ENCODE assay signal across 1 cellular context in the genomic region with DNA sequence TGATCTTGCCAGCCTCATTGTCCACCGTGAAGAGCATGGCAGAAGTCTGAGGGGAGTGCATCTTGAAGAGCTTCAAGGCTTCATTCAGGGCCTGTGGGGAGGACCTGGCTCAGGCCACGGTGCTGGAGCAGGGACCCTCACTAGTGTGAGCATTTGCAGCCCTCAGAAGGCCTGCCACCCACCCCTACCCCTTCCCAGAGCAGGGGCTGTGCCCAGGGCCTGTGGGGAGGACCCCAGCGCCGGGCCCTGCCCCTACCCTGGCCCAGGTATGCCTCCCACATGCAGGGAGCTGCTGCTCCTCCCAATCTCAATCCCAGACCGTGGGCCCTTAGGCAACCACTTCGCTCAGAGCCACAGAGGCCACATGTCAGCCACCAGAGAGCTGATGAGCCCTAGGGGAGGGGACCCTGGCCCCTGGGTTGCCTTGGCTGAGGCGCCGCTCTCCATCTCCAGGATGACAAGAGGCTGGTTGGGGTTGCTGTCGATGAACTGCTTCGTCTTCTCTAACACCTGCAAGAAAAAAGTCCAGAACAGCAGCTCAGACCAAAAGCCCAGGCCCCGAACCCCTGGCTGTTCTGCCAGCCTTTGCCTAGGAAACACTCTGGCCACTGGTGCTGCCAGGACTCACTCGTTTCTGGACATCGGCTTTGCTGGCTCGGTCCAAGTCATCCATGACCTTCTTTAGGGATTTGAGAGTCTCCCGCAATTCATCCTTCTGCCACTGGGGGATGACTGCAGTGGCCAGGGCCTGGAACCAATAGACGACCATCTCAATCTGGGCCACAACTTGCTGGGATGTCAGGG.
TF ChIP-seq lines count a peak whose summit lies in the region.

No MANE protein-coding gene starts in this region.

TF ChIP-seq in GM23338, 12 proteins besides CTCF, POLR2A, EP300 and RAD21 (continued from another document):
- TF ChIP-seq, protein P1, sequence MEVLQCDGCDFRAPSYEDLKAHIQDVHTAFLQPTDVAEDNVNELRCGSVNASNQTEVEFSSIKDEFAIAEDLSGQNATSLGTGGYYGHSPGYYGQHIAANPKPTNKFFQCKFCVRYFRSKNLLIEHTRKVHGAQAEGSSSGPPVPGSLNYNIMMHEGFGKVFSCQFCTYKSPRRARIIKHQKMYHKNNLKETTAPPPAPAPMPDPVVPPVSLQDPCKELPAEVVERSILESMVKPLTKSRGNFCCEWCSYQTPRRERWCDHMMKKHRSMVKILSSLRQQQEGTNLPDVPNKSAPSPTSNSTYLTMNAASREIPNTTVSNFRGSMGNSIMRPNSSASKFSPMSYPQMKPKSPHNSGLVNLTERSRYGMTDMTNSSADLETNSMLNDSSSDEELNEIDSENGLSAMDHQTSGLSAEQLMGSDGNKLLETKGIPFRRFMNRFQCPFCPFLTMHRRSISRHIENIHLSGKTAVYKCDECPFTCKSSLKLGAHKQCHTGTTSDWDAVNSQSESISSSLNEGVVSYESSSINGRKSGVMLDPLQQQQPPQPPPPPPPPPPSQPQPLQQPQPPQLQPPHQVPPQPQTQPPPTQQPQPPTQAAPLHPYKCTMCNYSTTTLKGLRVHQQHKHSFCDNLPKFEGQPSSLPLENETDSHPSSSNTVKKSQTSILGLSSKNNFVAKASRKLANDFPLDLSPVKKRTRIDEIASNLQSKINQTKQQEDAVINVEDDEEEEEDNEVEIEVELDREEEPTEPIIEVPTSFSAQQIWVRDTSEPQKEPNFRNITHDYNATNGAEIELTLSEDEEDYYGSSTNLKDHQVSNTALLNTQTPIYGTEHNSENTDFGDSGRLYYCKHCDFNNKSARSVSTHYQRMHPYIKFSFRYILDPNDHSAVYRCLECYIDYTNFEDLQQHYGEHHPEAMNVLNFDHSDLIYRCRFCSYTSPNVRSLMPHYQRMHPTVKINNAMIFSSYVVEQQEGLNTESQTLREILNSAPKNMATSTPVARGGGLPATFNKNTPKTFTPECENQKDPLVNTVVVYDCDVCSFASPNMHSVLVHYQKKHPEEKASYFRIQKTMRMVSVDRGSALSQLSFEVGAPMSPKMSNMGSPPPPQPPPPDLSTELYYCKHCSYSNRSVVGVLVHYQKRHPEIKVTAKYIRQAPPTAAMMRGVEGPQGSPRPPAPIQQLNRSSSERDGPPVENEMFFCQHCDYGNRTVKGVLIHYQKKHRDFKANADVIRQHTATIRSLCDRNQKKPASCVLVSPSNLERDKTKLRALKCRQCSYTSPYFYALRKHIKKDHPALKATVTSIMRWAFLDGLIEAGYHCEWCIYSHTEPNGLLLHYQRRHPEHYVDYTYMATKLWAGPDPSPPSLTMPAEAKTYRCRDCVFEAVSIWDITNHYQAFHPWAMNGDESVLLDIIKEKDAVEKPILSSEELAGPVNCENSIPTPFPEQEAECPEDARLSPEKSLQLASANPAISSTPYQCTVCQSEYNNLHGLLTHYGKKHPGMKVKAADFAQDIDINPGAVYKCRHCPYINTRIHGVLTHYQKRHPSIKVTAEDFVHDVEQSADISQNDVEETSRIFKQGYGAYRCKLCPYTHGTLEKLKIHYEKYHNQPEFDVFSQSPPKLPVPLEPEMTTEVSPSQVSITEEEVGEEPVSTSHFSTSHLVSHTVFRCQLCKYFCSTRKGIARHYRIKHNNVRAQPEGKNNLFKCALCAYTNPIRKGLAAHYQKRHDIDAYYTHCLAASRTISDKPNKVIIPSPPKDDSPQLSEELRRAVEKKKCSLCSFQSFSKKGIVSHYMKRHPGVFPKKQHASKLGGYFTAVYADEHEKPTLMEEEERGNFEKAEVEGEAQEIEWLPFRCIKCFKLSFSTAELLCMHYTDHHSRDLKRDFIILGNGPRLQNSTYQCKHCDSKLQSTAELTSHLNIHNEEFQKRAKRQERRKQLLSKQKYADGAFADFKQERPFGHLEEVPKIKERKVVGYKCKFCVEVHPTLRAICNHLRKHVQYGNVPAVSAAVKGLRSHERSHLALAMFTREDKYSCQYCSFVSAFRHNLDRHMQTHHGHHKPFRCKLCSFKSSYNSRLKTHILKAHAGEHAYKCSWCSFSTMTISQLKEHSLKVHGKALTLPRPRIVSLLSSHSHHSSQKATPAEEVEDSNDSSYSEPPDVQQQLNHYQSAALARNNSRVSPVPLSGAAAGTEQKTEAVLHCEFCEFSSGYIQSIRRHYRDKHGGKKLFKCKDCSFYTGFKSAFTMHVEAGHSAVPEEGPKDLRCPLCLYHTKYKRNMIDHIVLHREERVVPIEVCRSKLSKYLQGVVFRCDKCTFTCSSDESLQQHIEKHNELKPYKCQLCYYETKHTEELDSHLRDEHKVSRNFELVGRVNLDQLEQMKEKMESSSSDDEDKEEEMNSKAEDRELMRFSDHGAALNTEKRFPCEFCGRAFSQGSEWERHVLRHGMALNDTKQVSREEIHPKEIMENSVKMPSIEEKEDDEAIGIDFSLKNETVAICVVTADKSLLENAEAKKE (CRISPR knock-in tag; IDR thresholded peaks at IDR 0.05): no peak
- no peak for TF ChIP-seq NANOG (IDR thresholded peaks at IDR 0.05; ENCODE audit: borderline replicate concordance)
- no peak for TF ChIP-seq EZH2phosphoT487 (IDR thresholded peaks at IDR 0.05; ENCODE audit: unreplicated experiment)
- TF ChIP-seq STAT1 (IDR thresholded peaks at IDR 0.05; ENCODE audit: unreplicated experiment): no peak
- no peak for TF ChIP-seq JUNB (IDR thresholded peaks at IDR 0.05; ENCODE audit: unreplicated experiment)
- TF ChIP-seq CREB1 (CRISPR knock-in tag; IDR thresholded peaks at IDR 0.05; ENCODE audit: low read depth): no peak
- TF ChIP-seq REST (IDR thresholded peaks at IDR 0.05; ENCODE audit: unreplicated experiment): no peak
TF ChIP-seq in GM23338: peak in this region for 0.
